10 cellular contexts compared by ENCODE assay signal in the genomic region with DNA sequence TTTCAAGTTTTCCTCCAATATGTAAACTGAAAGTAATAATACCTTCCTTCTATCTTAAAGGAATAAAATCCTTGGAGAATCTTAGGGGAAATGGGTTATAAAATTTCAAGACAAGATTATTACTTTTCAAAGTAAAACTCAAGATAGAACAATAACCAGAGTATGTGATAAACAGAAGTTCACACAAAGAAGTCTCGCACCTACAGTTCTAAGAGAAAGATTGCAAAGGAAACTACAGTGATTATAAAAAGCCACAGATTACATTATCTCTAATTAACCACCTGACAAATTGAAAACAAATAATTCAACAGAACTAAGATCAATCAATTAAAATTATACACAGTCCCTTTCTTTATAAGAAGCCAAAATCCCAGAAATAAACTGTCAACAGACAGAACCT. TPM values are rescaled to one million over a fixed set of nuclear protein-coding genes. Genes with fewer than 3 reads are reported as not detected.
DNase-seq lines count a peak whose midpoint lies in the region; ATAC-seq and TF ChIP-seq lines count a peak whose summit lies in the region.
"Had no signal": no experiment of that assay in that cellular context is flagged by ENCODE, and none has a peak within 500 bp of the region (broad histone marks: within the 10 kb centered on the region; RNA-seq: fewer than 3 reads in every experiment).

No MANE protein-coding gene starts in this region.

- peaks cover 100% of the 10 kb centered on the region for H4K20me1 ChIP-seq in BLaER1
- H4K20me1 ChIP-seq in Karpas-422 (ENCODE audit: insufficient read depth, low read depth, low read length), result peaks cover 6% of the 10 kb centered on the region; the same call in 1 of the 2 replicates
- H4K20me1 ChIP-seq in hepatocyte (ENCODE audit: insufficient read depth, poor library complexity, severe bottlenecking), result peaks cover 26% of the 10 kb centered on the region

- H3K27ac Mint-ChIP-seq in natural killer cell, result peak overlapping the region; percentile 91

- H3K9me2 ChIP-seq in Karpas-422 (replicated peaks; ENCODE audit: insufficient read depth, low read length), result no peaks in the 10 kb centered on the region
- no peaks in the 10 kb centered on the region for H3K9me2 ChIP-seq in hepatocyte (replicated peaks; ENCODE audit: insufficient read depth)

- H3K4me2 ChIP-seq in BLaER1, result peak overlapping the region; percentile 83
- H3K4me2 ChIP-seq in Karpas-422 (ENCODE audit: low read depth, low read length, poor library complexity, severe bottlenecking), result peak overlapping the region; percentile 87
- no peak overlapping the region for H3K4me2 ChIP-seq in hepatocyte

- H3K27ac ChIP-seq in BLaER1 (peak overlapping the region; percentile 42; the same call in 1 of the 2 replicates), Karpas-422 (ENCODE audit: low read length) (peak overlapping the region; percentile 85), breast epithelium (peak overlapping the region; percentile 83 to 88), hepatocyte (no peak overlapping the region), aorta (ENCODE audit: low read depth in 1 of 2, low read length in 2 of 2) (no peak overlapping the region)

- peak overlapping the region; percentile 95 for H3K4me3 Mint-ChIP-seq in natural killer cell

- ATAC-seq in natural killer cell (peak; percentile 57 to 72 (median 65)), aorta (ENCODE audit: low FRiP score) (no peak)

- no peaks in the 10 kb centered on the region for H3K9me3 ChIP-seq in BLaER1
- H3K9me3 ChIP-seq in Karpas-422 (ENCODE audit: low read length), result no peaks in the 10 kb centered on the region
- H3K9me3 ChIP-seq in breast epithelium, result no peaks in the 10 kb centered on the region
- H3K9me3 ChIP-seq in hepatocyte (ENCODE audit: low read depth), result no peaks in the 10 kb centered on the region
- no peaks in the 10 kb centered on the region for H3K9me3 ChIP-seq in aorta (ENCODE audit: control insufficient read depth, low read length)

- H3K27me3 Mint-ChIP-seq in natural killer cell (ENCODE audit: low read depth in 2 of 2), result no peaks in the 10 kb centered on the region

- H3K9me3 Mint-ChIP-seq in natural killer cell, result no peaks in the 10 kb centered on the region

- H2AFZ ChIP-seq in Karpas-422 (ENCODE audit: low read length) (no peak overlapping the region), hepatocyte (no peak overlapping the region)

- H3K4me1 Mint-ChIP-seq in natural killer cell, result peaks cover 51 to 55% of the 10 kb centered on the region in 2 donors

- H3K4me3 ChIP-seq in BLaER1 (0 out of 2 replicates have a peak overlapping the region, but pooled peaks have one; percentile 46), Karpas-422 (ENCODE audit: low read length) (peak overlapping the region; percentile 65), breast epithelium (peak overlapping the region; percentile 33 to 56 (median 46)), hepatocyte (no peak overlapping the region), aorta (ENCODE audit: low read length in 2 of 2) (no peak overlapping the region)

- H3K36me3 ChIP-seq in BLaER1, result no peaks in the 10 kb centered on the region
- no peaks in the 10 kb centered on the region for H3K36me3 ChIP-seq in Karpas-422 (ENCODE audit: insufficient read depth, low read length)
- H3K36me3 ChIP-seq in breast epithelium, result no peaks in the 10 kb centered on the region
- no peaks in the 10 kb centered on the region for H3K36me3 ChIP-seq in hepatocyte (replicated peaks; ENCODE audit: insufficient read depth, low read depth)
- no peaks in the 10 kb centered on the region for H3K36me3 ChIP-seq in aorta (ENCODE audit: control insufficient read depth in 1 of 2, insufficient read depth in 2 of 2, low read length in 1 of 2)

- H3K27me3 ChIP-seq in BLaER1, result no peaks in the 10 kb centered on the region
- no peaks in the 10 kb centered on the region for H3K27me3 ChIP-seq in Karpas-422 (ENCODE audit: low read length)
- H3K27me3 ChIP-seq in breast epithelium, result no peaks in the 10 kb centered on the region
- no peaks in the 10 kb centered on the region for H3K27me3 ChIP-seq in hepatocyte
- no peaks in the 10 kb centered on the region for H3K27me3 ChIP-seq in aorta (ENCODE audit: control insufficient read depth in 1 of 2, insufficient read depth in 2 of 2, low read length in 1 of 2)

- no peak for TF ChIP-seq CTCF in breast epithelium (IDR thresholded peaks at IDR 0.05)
- TF ChIP-seq CTCF in natural killer cell (IDR thresholded peaks at IDR 0.05), result no peak
- no peak for TF ChIP-seq CTCF in hepatocyte (IDR thresholded peaks at IDR 0.05; ENCODE audit: poor library complexity)

- DNase-seq in Karpas-422 (no peak), breast epithelium (ENCODE audit: low spot score in 2 of 2) (no peak), natural killer cell (no peak), hepatocyte (ENCODE audit: low spot score) (no peak), aorta (no peak), erythroblast (lab: John Stamatoyannopoulos, UW) (no peak)
- no peak for DNase-seq in central memory CD4-positive, alpha-beta T cell
- DNase-seq: activated CD4-positive, alpha-beta T cell treated with anti-CD3 and anti-CD28 coated beads, Interleukin-2, amount 50 U/mL, for 4 hours; nucleus accumbens had no signal

- H3K9ac ChIP-seq in BLaER1 (0 out of 2 replicates have a peak overlapping the region, but pooled peaks have one; percentile 69), Karpas-422 (ENCODE audit: low read length) (peak overlapping the region; percentile 67)

- intact Hi-C loops in breast epithelium (cut with DNase I; ENCODE audit: low total_unique reads) (no loop called here), natural killer cell (cut with micrococcal nuclease) (loop anchor here (1.0 kb wide), 1 partner anchor 57 kb away; a partner anchor contains a TSS), aorta (cut with DNase I) (no loop called here)

- H3K79me2 ChIP-seq in Karpas-422 (ENCODE audit: low read length) (peaks cover 93% of the 10 kb centered on the region), hepatocyte (peaks cover 99% of the 10 kb centered on the region)

- TF ChIP-seq POLR2A in breast epithelium (IDR thresholded peaks at IDR 0.05) (no peak), erythroblast (IDR thresholded peaks at IDR 0.05; ENCODE audit: low read length) (no peak)

- H3K4me1 ChIP-seq in BLaER1 (peaks cover 49% of the 10 kb centered on the region), Karpas-422 (ENCODE audit: low read length) (peaks cover 45% of the 10 kb centered on the region), breast epithelium (peaks cover 0 to 5% of the 10 kb centered on the region in 2 donors), hepatocyte (ENCODE audit: insufficient read depth) (peaks cover 12% of the 10 kb centered on the region), aorta (ENCODE audit: control insufficient read depth in 1 of 2, insufficient read depth in 2 of 2, low read length in 2 of 2) (peaks cover 0 to 2% of the 10 kb centered on the region in 2 donors)

- WGBS in hepatocyte (ENCODE audit: low lambda C conversion rate, missing lambda C conversion rate), result 90% methylated on average over 1 of the region's 1 CpG
- 91 to 95% methylated on average over 1 of the region's 1 CpG for WGBS in aorta, 2 donors

- H3K36me3 Mint-ChIP-seq in natural killer cell, result no peaks in the 10 kb centered on the region

RNA-seq across cellular contexts. Expression of a gene that starts 34.0 kb away (rescaled TPM):
- total RNA-seq in Karpas-422 (2014; rRNA removed; shearing (Covaris generic); ENCODE audit: low replicate concordance), result 26.2 and 30.3 TPM in 2 replicates
- total RNA-seq in breast epithelium (10 to 100 TPM; 32.5 to 38.9 (median 34.1) TPM), natural killer cell (10 to 100 TPM; 41.3 to 52.7 (median 46.2) TPM), hepatocyte (19.1 and 31.2 TPM in 2 replicates), aorta (10 to 100 TPM; 27.8 to 35.0 TPM)
- polyA plus RNA-seq in hepatocyte (7.2 and 8.3 TPM in 2 replicates), aorta (1 to 10 TPM; 2.6 to 5.8 TPM)

RNA-seq across cellular contexts. Expression of a gene that starts 57.2 kb away (rescaled TPM):
- total RNA-seq in Karpas-422 (2014; rRNA removed; shearing (Covaris generic); ENCODE audit: low replicate concordance), result 3.8 and 4.0 TPM in 2 replicates
- total RNA-seq in breast epithelium (1 to 10 TPM; 1.6 to 9.1 (median 3.5) TPM), natural killer cell (10 to 100 TPM in 2 of 3 donors, 1 to 10 TPM in 1; 9.9 to 16.8 (median 12.7) TPM), hepatocyte (4.5 and 6.5 TPM in 2 replicates), aorta (1 to 10 TPM; 2.3 to 3.0 TPM)
- polyA plus RNA-seq in hepatocyte (3.7 and 4.4 TPM in 2 replicates), aorta (1 to 10 TPM; 2.1 to 2.3 TPM)

RNA-seq across cellular contexts. Expression of a gene that starts 57.5 kb away (rescaled TPM):
- total RNA-seq in Karpas-422 (2014; rRNA removed; shearing (Covaris generic); ENCODE audit: low replicate concordance), result 77.4 and 79.2 TPM in 2 replicates
- total RNA-seq in breast epithelium (100 to 1,000 TPM in 1 of 3 donors, 10 to 100 TPM in 2; 84.2 to 113 (median 87.5) TPM), natural killer cell (100 to 1,000 TPM; 125 to 137 (median 132) TPM), hepatocyte (60.8 and 89.6 TPM in 2 replicates), aorta (10 to 100 TPM; 59.6 to 72.7 TPM)
- polyA plus RNA-seq in hepatocyte (50.9 and 54.9 TPM in 2 replicates), aorta (10 to 100 TPM; 29.9 to 46.5 TPM)

Comparison
In these comparisons a context has a peak if more than half of its experiments do, and no peak if none do; other contexts are left out.
1. H3K27ac ChIP-seq: peak in BLaER1 (single experiment), Karpas-422 (single experiment) and breast epithelium (2 of 2); none in hepatocyte (single experiment) and aorta (0 of 2).
2. H3K4me3 ChIP-seq: peak in BLaER1 (single experiment), Karpas-422 (single experiment) and breast epithelium (3 of 3); none in hepatocyte (single experiment) and aorta (0 of 2).